ENCODE assay signal across 8 cellular contexts in the genomic region with DNA sequence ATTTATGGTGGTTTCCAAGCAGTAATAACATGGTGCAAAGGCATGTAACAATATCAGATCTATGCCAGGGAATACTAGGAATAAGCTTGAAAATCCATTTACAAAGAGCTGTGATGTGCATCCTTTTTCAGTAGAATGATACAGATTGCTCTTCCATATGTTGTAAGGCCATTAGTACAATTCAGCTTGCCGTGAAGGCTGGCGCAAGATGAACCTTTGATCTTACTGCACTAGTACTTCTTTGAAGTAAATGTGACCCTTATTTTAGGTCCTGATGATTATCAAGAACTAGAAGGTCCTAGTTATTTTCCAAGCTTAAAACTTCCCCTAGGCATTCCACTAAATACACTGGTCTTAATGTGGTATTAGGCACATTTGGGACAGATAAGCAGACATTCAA.
"Had no signal": no experiment of that assay in that cellular context is flagged by ENCODE, and none has a peak within 500 bp of the region (broad histone marks: within the 10 kb centered on the region; RNA-seq: fewer than 3 reads in every experiment).

No MANE protein-coding gene starts in this region.

- H3K4me3 ChIP-seq: GM12878 had no signal

- FAIRE-seq: G401.6, GM12891, GM12892, GM18507, GM19239 had no signal

- ATAC-seq: GM12878 had no signal

- DNase-seq: GDM1, GF-D8 had no signal
